2 cellular contexts compared by ENCODE assay signal in genomic region chr7:27734583-27734982, GRCh38.
A peak's percentile ranks its signal among the peaks of the same experiment; 100 is the strongest.
TF ChIP-seq lines count a peak whose summit lies in the region.

No MANE protein-coding gene starts in this region.

TF ChIP-seq in K562, 482 proteins besides CTCF, POLR2A, EP300 and RAD21:
- 0 out of 4 replicates have a peak, but pooled peaks of 1 of the 2 experiments have one; percentile 13 for TF ChIP-seq MAZ (CRISPR knock-in tag; conservative IDR thresholded peaks at IDR 0.05 in 1 of 2, IDR thresholded peaks at IDR 0.05 in 1 of 2)
- TF ChIP-seq SMARCA4 (IDR thresholded peaks at IDR 0.05), result no peak
TF ChIP-seq in K562: peak in this region for 1.

TF ChIP-seq in HepG2, 621 proteins besides CTCF, POLR2A, EP300 and RAD21:
- 0 out of 2 replicates have a peak, but pooled peaks have one; percentile 20 for TF ChIP-seq MBD4 (IDR thresholded peaks at IDR 0.05; ENCODE audit: borderline replicate concordance, low read length)
- no peak for TF ChIP-seq MIER3 (CRISPR knock-in tag; IDR thresholded peaks at IDR 0.05; ENCODE audit: borderline replicate concordance)
- TF ChIP-seq HNRNPUL1 (IDR thresholded peaks at IDR 0.05; ENCODE audit: low read depth, low read length), result no peak
- TF ChIP-seq ZNF800 (CRISPR knock-in tag; IDR thresholded peaks at IDR 0.05), result no peak
- TF ChIP-seq SAFB2 (CRISPR knock-in tag; IDR thresholded peaks at IDR 0.05; ENCODE audit: borderline replicate concordance, low read depth), result no peak
- TF ChIP-seq ZNF251 (CRISPR knock-in tag; IDR thresholded peaks at IDR 0.05), result no peak
